In genomic region chr7:131331806-131332205, GRCh38 we compare ENCODE assay signal across 20 cellular contexts.
"Had no signal": no experiment of that assay in that cellular context is flagged by ENCODE, and none has a peak within 500 bp of the region (broad histone marks: within the 10 kb centered on the region; RNA-seq: fewer than 3 reads in every experiment).

No MANE protein-coding gene starts in this region.

- H3K36me3 ChIP-seq: brain microvascular endothelial cell had no signal

- H3K27me3 ChIP-seq: brain microvascular endothelial cell had no signal

- H3K9ac ChIP-seq: SK-N-SH had no signal

- H3K4me3 ChIP-seq: skin epidermis had no signal

- H3K27ac ChIP-seq: brain microvascular endothelial cell, epithelial cell of prostate had no signal

- H3K4me3 Mint-ChIP-seq: activated naive CD8-positive, alpha-beta T cell treated with anti-CD3 and anti-CD28 coated beads, Interleukin-2, amount 10 ng/mL, durations not matched to agents 7 days and 5 days; activated T-cell treated with anti-CD3 and anti-CD28 coated beads, Interleukin-2, amount 50 U/mL, for 24 hours had no signal

- DNase-seq: activated CD4-positive, alpha-beta T cell treated with anti-CD3 and anti-CD28 coated beads for 1 hour; activated CD4-positive, alpha-beta T cell treated with anti-CD3 and anti-CD28 coated beads, Interleukin-2, amount 50 U/mL, for 4 hours; activated effector memory CD4-positive, alpha-beta T cell treated with Interleukin-2 at 50 U/mL for 16 hours; activated naive CD8-positive, alpha-beta T cell treated with anti-CD3 and anti-CD28 coated beads, Interleukin-2, amount 10 ng/mL, durations not matched to agents 7 days and 5 days; activated T-cell treated with anti-CD3 and anti-CD28 coated beads, Interleukin-2, amount 50 U/mL, for 24 hours; anterior cingulate cortex; brain microvascular endothelial cell; cerebellar nuclear complex; dermis blood vessel endothelial cell; effector memory CD8-positive, alpha-beta T cell; foreskin melanocyte; head of caudate nucleus; left colon; midbrain; SK-N-SH; stimulated activated CD4-positive, alpha-beta T cell treated with anti-CD3 and anti-CD28 coated beads, Interleukin-4, amount 100 ng/mL, for 24 hours; stimulated activated naive CD4-positive, alpha-beta T cell treated with Interleukin-2 at 50 U/mL for 16 hours; trophoblast cell had no signal

- H3K27me3 Mint-ChIP-seq: activated naive CD8-positive, alpha-beta T cell treated with anti-CD3 and anti-CD28 coated beads, Interleukin-2, amount 10 ng/mL, durations not matched to agents 7 days and 5 days; activated T-cell treated with anti-CD3 and anti-CD28 coated beads, Interleukin-2, amount 50 U/mL, for 24 hours; effector memory CD8-positive, alpha-beta T cell had no signal

- H3K27ac Mint-ChIP-seq: activated naive CD8-positive, alpha-beta T cell treated with anti-CD3 and anti-CD28 coated beads, Interleukin-2, amount 10 ng/mL, durations not matched to agents 7 days and 5 days; activated T-cell treated with anti-CD3 and anti-CD28 coated beads, Interleukin-2, amount 50 U/mL, for 24 hours; effector memory CD8-positive, alpha-beta T cell had no signal

- ATAC-seq: effector memory CD8-positive, alpha-beta T cell; left colon had no signal

- H3K4me2 ChIP-seq: SK-N-SH had no signal
